10 cellular contexts compared by ENCODE assay signal in genomic region chr17:65797809-65798208, GRCh38.
DNase-seq lines count a peak whose midpoint lies in the region; ATAC-seq and TF ChIP-seq lines count a peak whose summit lies in the region.
"Had no signal": no experiment of that assay in that cellular context is flagged by ENCODE, and none has a peak within 500 bp of the region (broad histone marks: within the 10 kb centered on the region; RNA-seq: fewer than 3 reads in every experiment).

No MANE protein-coding gene starts in this region.

- CTCF ChIA-PET in CD8-positive, alpha-beta T cell (lab: Charles Lee): interaction anchor here (1.0 to 4.8 kb wide), 8 partner anchors 10 to 566 kb away, joined by 3 to 53 read pairs (median 4); no protein-coding TSS in a partner anchor

- H3K9me3 ChIP-seq in CD8-positive, alpha-beta T cell (ENCODE audit: low read length): no peaks in the 10 kb centered on the region
- H3K9me3 ChIP-seq in iPS DF 6.9 (ENCODE audit: control insufficient read depth, insufficient read depth, low read length) (no peaks in the 10 kb centered on the region), spleen (peaks cover 3 to 26% (median 22%) of the 10 kb centered on the region in 8 donors)
- H3K9me3 ChIP-seq: pancreas had no signal

- TF ChIP-seq POLR2A in spleen (IDR thresholded peaks at IDR 0.05): no peak

- H3K27me3 Mint-ChIP-seq in CD8-positive, alpha-beta T cell (ENCODE audit: low read depth): no peaks in the 10 kb centered on the region
- H3K27me3 Mint-ChIP-seq in CD14-positive monocyte (ENCODE audit: low read depth in 3 of 3): peaks cover 0 to 4% (median 0%) of the 10 kb centered on the region in 3 donors

- ATAC-seq in CD8-positive, alpha-beta T cell: no peak
- no peak for ATAC-seq in GM19397 (IDR thresholded peaks at IDR 0.05; ENCODE audit: unreplicated experiment)

- no peak overlapping the region for H3K27ac ChIP-seq in CD8-positive, alpha-beta T cell (ENCODE audit: low read depth, low read length)
- H3K27ac ChIP-seq in VCaP: no peak overlapping the region
- H3K27ac ChIP-seq in iPS DF 6.9 (ENCODE audit: low read length): no peak overlapping the region
- H3K27ac ChIP-seq in spleen: no peak overlapping the region
- H3K27ac ChIP-seq: pancreas, stomach had no signal

- no peaks in the 10 kb centered on the region for H3K27me3 ChIP-seq in CD8-positive, alpha-beta T cell (ENCODE audit: insufficient read depth, low read length)
- H3K27me3 ChIP-seq in H7 (ENCODE audit: control insufficient read depth, insufficient read depth, low read length): no peaks in the 10 kb centered on the region
- no peaks in the 10 kb centered on the region for H3K27me3 ChIP-seq in iPS DF 6.9 (ENCODE audit: control insufficient read depth, insufficient read depth, low read length)
- H3K27me3 ChIP-seq in spleen (replicated peaks in 1 of 7): no peaks in the 10 kb centered on the region
- H3K27me3 ChIP-seq: pancreas, stomach had no signal

- H3K36me3 Mint-ChIP-seq in CD8-positive, alpha-beta T cell: no peaks in the 10 kb centered on the region
- H3K36me3 Mint-ChIP-seq in CD14-positive monocyte: no peaks in the 10 kb centered on the region

- H3K4me3 ChIP-seq in CD8-positive, alpha-beta T cell (ENCODE audit: low read depth, low read length): no peak overlapping the region
- H3K4me3 ChIP-seq in H7 (ENCODE audit: insufficient read depth, low read depth, low read length) (no peak overlapping the region), iPS DF 6.9 (ENCODE audit: low read length) (no peak overlapping the region), spleen (no peak overlapping the region)
- H3K4me3 ChIP-seq: pancreas, stomach had no signal

- POLR2A ChIA-PET in CD8-positive, alpha-beta T cell (lab: Charles Lee): interaction anchor here (0.6 kb wide), 1 partner anchor 274 kb away, joined by 3 read pairs; no protein-coding TSS in a partner anchor

- WGBS in iPS DF 6.9 (ENCODE audit: insufficient coverage, insufficient read length): no CpG with 5 or more reads among the region's 3 CpGs
- 50 to 70% (median 64%) methylated on average over 3 of the region's 3 CpGs for WGBS in spleen, 5 donors

- no peaks in the 10 kb centered on the region for H3K4me1 Mint-ChIP-seq in CD8-positive, alpha-beta T cell (ENCODE audit: low read depth)
- H3K4me1 Mint-ChIP-seq in CD14-positive monocyte: no peaks in the 10 kb centered on the region

- H3K36me3 ChIP-seq in CD8-positive, alpha-beta T cell (ENCODE audit: insufficient read depth, low read length): no peaks in the 10 kb centered on the region
- H3K36me3 ChIP-seq in H7 (replicated peaks; ENCODE audit: control insufficient read depth, insufficient read depth, low read length): no peaks in the 10 kb centered on the region
- H3K36me3 ChIP-seq in iPS DF 6.9 (ENCODE audit: control insufficient read depth, insufficient read depth, low read length): no peaks in the 10 kb centered on the region
- H3K36me3 ChIP-seq in spleen: no peaks in the 10 kb centered on the region
- H3K36me3 ChIP-seq: pancreas, stomach had no signal

- H3K4me3 Mint-ChIP-seq in CD8-positive, alpha-beta T cell: no peak overlapping the region
- no peak overlapping the region for H3K4me3 Mint-ChIP-seq in CD14-positive monocyte

- TF ChIP-seq CTCF in CD8-positive, alpha-beta T cell (IDR thresholded peaks at IDR 0.05): peak; percentile 42
- TF ChIP-seq CTCF in VCaP (conservative IDR thresholded peaks at IDR 0.05): 0 out of 2 replicates have a peak, but pooled peaks have one; percentile 5
- TF ChIP-seq CTCF in CD14-positive monocyte (IDR thresholded peaks at IDR 0.05): no peak
- TF ChIP-seq CTCF in spleen (IDR thresholded peaks at IDR 0.05 in 8 of 11, conservative IDR thresholded peaks at IDR 0.05 in 3 of 11): peak in 1 of 11 experiments; percentile 17

- peaks cover 11% of the 10 kb centered on the region for H3K9me3 Mint-ChIP-seq in CD8-positive, alpha-beta T cell
- peaks cover 3 to 18% (median 10%) of the 10 kb centered on the region in 7 donors for H3K9me3 Mint-ChIP-seq in CD14-positive monocyte

- no peak overlapping the region for H3K27ac Mint-ChIP-seq in CD8-positive, alpha-beta T cell
- H3K27ac Mint-ChIP-seq in CD14-positive monocyte: no peak overlapping the region

- intact Hi-C loops in CD8-positive, alpha-beta T cell (cut with DNase I, micrococcal nuclease): loop anchor here (5.0 to 10.0 kb wide), 4 partner anchors 243 to 521 kb away; no protein-coding TSS in a partner anchor
- intact Hi-C loops in CD14-positive monocyte (cut with micrococcal nuclease): no loop called here
- intact Hi-C loops in spleen (cut with DNase I; ENCODE audit: low total_unique reads): no loop called here

- H3K4me1 ChIP-seq in CD8-positive, alpha-beta T cell (ENCODE audit: insufficient read depth, low read length): no peaks in the 10 kb centered on the region
- H3K4me1 ChIP-seq in iPS DF 6.9 (ENCODE audit: control insufficient read depth, insufficient read depth, low read length): no peaks in the 10 kb centered on the region
- H3K4me1 ChIP-seq in spleen: no peaks in the 10 kb centered on the region
- H3K4me1 ChIP-seq: pancreas, stomach had no signal

- peak in 4 of 7 experiments; percentile 11 to 36 (median 33) for DNase-seq in CD8-positive, alpha-beta T cell
- DNase-seq in H7: peak; percentile 22
- DNase-seq in iPS DF 6.9 (ENCODE audit: low read depth, low spot score): peak; percentile 50
- DNase-seq in NCI-H187 (lab: John Stamatoyannopoulos, UW): no peak
- DNase-seq in CD14-positive monocyte (ENCODE audit: low spot score): no peak
- DNase-seq in spleen: no peak
- DNase-seq: pancreas, stomach had no signal

Comparison
In these comparisons a context has a peak if more than half of its experiments do, and no peak if none do; other contexts are left out.
1. DNase-seq: peak in CD8-positive, alpha-beta T cell (4 of 7), H7 (single experiment) and iPS DF 6.9 (single experiment); none in NCI-H187 (0 of 2), CD14-positive monocyte (single experiment) and spleen (single experiment).
2. intact Hi-C loops: an anchor here in CD8-positive, alpha-beta T cell (5.0 to 10.0 kb wide); none called in CD14-positive monocyte and spleen.